1 cellular context compared by ENCODE assay signal in genomic region chr6:118913161-118913560, GRCh38.
TF ChIP-seq lines count a peak whose summit lies in the region.

No MANE protein-coding gene starts in this region.

TF ChIP-seq in HepG2, 621 proteins besides CTCF, POLR2A, EP300 and RAD21 (continued from another document):
- TF ChIP-seq TEAD3 (CRISPR knock-in tag; optimal IDR thresholded peaks at IDR 0.05; ENCODE audit: borderline replicate concordance) (peak; percentile 89), ZNF709 (CRISPR knock-in tag; IDR thresholded peaks at IDR 0.05) (no peak)
TF ChIP-seq in HepG2: peak in this region for 1.
